In genomic region chr1:81693316-81693715, GRCh38 we compare ENCODE assay signal across 1 cellular context.
TF ChIP-seq lines count a peak whose summit lies in the region.

No MANE protein-coding gene starts in this region.

TF ChIP-seq in H1, 55 proteins besides CTCF, POLR2A, EP300 and RAD21:
- TF ChIP-seq JUN (IDR thresholded peaks at IDR 0.05; ENCODE audit: low read depth, low read length) (no peak), HDAC2 (IDR thresholded peaks at IDR 0.05; ENCODE audit: borderline replicate concordance in 1 of 2, low read depth in 2 of 2, low read length in 2 of 2) (no peak), EGR1 (IDR thresholded peaks at IDR 0.05; ENCODE audit: borderline replicate concordance, low read depth, low read length) (no peak), KDM4A (IDR thresholded peaks at IDR 0.05; ENCODE audit: low read depth, low read length, severe bottlenecking) (no peak), SP2 (IDR thresholded peaks at IDR 0.05; ENCODE audit: low read length) (no peak), CREB1 (IDR thresholded peaks at IDR 0.05) (no peak), HDAC6 (IDR thresholded peaks at IDR 0.05; ENCODE audit: low read depth, low read length) (no peak), MAFK (IDR thresholded peaks at IDR 0.05; ENCODE audit: low read depth, low read length) (no peak), SIN3A (conservative IDR thresholded peaks at IDR 0.05 in 1 of 2, IDR thresholded peaks at IDR 0.05 in 1 of 2; ENCODE audit: low read depth in 1 of 2, low read length in 2 of 2) (no peak), ATF2 (IDR thresholded peaks at IDR 0.05; ENCODE audit: low read length) (no peak)
TF ChIP-seq in H1: peak in this region for 0.
